In genomic region chr9:93298498-93299417, GRCh38 we compare ENCODE assay signal across 15 cellular contexts.
A peak's percentile ranks its signal among the peaks of the same experiment; 100 is the strongest.
DNase-seq lines count a peak whose midpoint lies in the region; ATAC-seq and TF ChIP-seq lines count a peak whose summit lies in the region.
"Had no signal": no experiment of that assay in that cellular context is flagged by ENCODE, and none has a peak within 500 bp of the region (broad histone marks: within the 10 kb centered on the region; RNA-seq: fewer than 3 reads in every experiment).

No MANE protein-coding gene starts in this region.

- H3K27ac ChIP-seq in WERI-Rb-1, result peak overlapping the region; percentile 94
- no peak overlapping the region for H3K27ac ChIP-seq in suprapubic skin
- H3K27ac ChIP-seq: cardiac muscle cell, upper lobe of left lung had no signal

- DNase-seq in activated CD4-positive, alpha-beta T cell treated with anti-CD3 and anti-CD28 coated beads for 48 hours, result peak; percentile 1
- DNase-seq in activated CD4-positive, alpha-beta T cell treated with anti-CD3 and anti-CD28 coated beads, Interleukin-2, amount 10 ng/mL, durations not matched to agents 24 days and 14 days, result no peak
- peak; percentile 87 for DNase-seq in WERI-Rb-1
- peak; percentile 57 to 68 for DNase-seq in left colon
- peak; percentile 59 to 77 for DNase-seq in suprapubic skin (ENCODE audit: low spot score in 2 of 2)
- DNase-seq in activated effector memory CD4-positive, alpha-beta T cell treated with Interleukin-2 at 50 U/mL for 16 hours, result no peak
- DNase-seq in hypothalamus (lab: John Stamatoyannopoulos, UW), result no peak
- DNase-seq: activated CD4-positive, alpha-beta T cell treated with anti-CD3 and anti-CD28 coated beads, Interleukin-2, amount 10 ng/mL, durations not matched to agents 7 days and 5 days; GF-D8; NCI-H1048 had no signal

- TF ChIP-seq POLR2A in suprapubic skin (IDR thresholded peaks at IDR 0.05), result no peak

- no peaks in the 10 kb centered on the region for H3K27me3 ChIP-seq in WERI-Rb-1 (ENCODE audit: insufficient read depth, low read depth, severe bottlenecking)
- H3K27me3 ChIP-seq in suprapubic skin, result no peaks in the 10 kb centered on the region
- H3K27me3 ChIP-seq: cardiac muscle cell, upper lobe of left lung had no signal

- H3K4me1 Mint-ChIP-seq in activated CD4-positive, alpha-beta T cell treated with anti-CD3 and anti-CD28 coated beads, Interleukin-2, amount 10 ng/mL, durations not matched to agents 24 days and 14 days, result peaks cover 8% of the 10 kb centered on the region

- peak overlapping the region; percentile 7 for H3K4me3 ChIP-seq in WERI-Rb-1 (ENCODE audit: low read depth, low read length)
- H3K4me3 ChIP-seq in suprapubic skin, result no peak overlapping the region
- H3K4me3 ChIP-seq: cardiac muscle cell, upper lobe of left lung had no signal

- H3K4me1 ChIP-seq in suprapubic skin, result peaks cover 18% of the 10 kb centered on the region

- H3K36me3 ChIP-seq in WERI-Rb-1, result peaks cover 3% of the 10 kb centered on the region; the same call in 1 of the 2 replicates
- no peaks in the 10 kb centered on the region for H3K36me3 ChIP-seq in suprapubic skin
- H3K36me3 ChIP-seq: cardiac muscle cell, upper lobe of left lung had no signal

- no peak for TF ChIP-seq CTCF in WERI-Rb-1 (IDR thresholded peaks at IDR 0.05; ENCODE audit: low read depth, low read length)
- no peak for TF ChIP-seq CTCF in suprapubic skin (IDR thresholded peaks at IDR 0.05)

- intact Hi-C loops in activated CD4-positive, alpha-beta T cell treated with anti-CD3 and anti-CD28 coated beads, Interleukin-2, amount 10 ng/mL, durations not matched to agents 24 days and 14 days (cut with micrococcal nuclease), result no loop called here
- intact Hi-C loops in left colon (cut with DNase I, micrococcal nuclease), result no loop called here

- WGBS in suprapubic skin, result 93% methylated on average over 22 of the region's 26 CpGs

- H3K9me3 Mint-ChIP-seq in activated CD4-positive, alpha-beta T cell treated with anti-CD3 and anti-CD28 coated beads, Interleukin-2, amount 10 ng/mL, durations not matched to agents 24 days and 14 days, result no peaks in the 10 kb centered on the region
- H3K9me3 Mint-ChIP-seq: activated CD4-positive, alpha-beta T cell treated with anti-CD3 and anti-CD28 coated beads, Interleukin-2, amount 10 ng/mL, durations not matched to agents 7 days and 5 days; IgD-negative memory B cell had no signal

- ATAC-seq in left colon (peak; percentile 64), HG03460 (IDR thresholded peaks at IDR 0.05; ENCODE audit: unreplicated experiment) (no peak)
- ATAC-seq: HCT116 had no signal

- H3K4me3 Mint-ChIP-seq in activated CD4-positive, alpha-beta T cell treated with anti-CD3 and anti-CD28 coated beads, Interleukin-2, amount 10 ng/mL, durations not matched to agents 24 days and 14 days, result no peak overlapping the region
- H3K4me3 Mint-ChIP-seq: activated CD4-positive, alpha-beta T cell treated with anti-CD3 and anti-CD28 coated beads, Interleukin-2, amount 10 ng/mL, durations not matched to agents 7 days and 5 days; IgD-negative memory B cell had no signal

- no peaks in the 10 kb centered on the region for H3K27me3 Mint-ChIP-seq in activated CD4-positive, alpha-beta T cell treated with anti-CD3 and anti-CD28 coated beads, Interleukin-2, amount 10 ng/mL, durations not matched to agents 24 days and 14 days

- H3K9me3 ChIP-seq in WERI-Rb-1 (ENCODE audit: severe bottlenecking) (no peaks in the 10 kb centered on the region), suprapubic skin (no peaks in the 10 kb centered on the region)
- H3K9me3 ChIP-seq: upper lobe of left lung had no signal

- TF ChIP-seq EP300 in suprapubic skin (IDR thresholded peaks at IDR 0.05), result no peak

- H3K36me3 Mint-ChIP-seq in activated CD4-positive, alpha-beta T cell treated with anti-CD3 and anti-CD28 coated beads, Interleukin-2, amount 10 ng/mL, durations not matched to agents 24 days and 14 days (ENCODE audit: low read depth), result no peaks in the 10 kb centered on the region
- H3K36me3 Mint-ChIP-seq: IgD-negative memory B cell had no signal

- H3K27ac Mint-ChIP-seq in activated CD4-positive, alpha-beta T cell treated with anti-CD3 and anti-CD28 coated beads, Interleukin-2, amount 10 ng/mL, durations not matched to agents 24 days and 14 days, result no peak overlapping the region
- H3K27ac Mint-ChIP-seq: activated CD4-positive, alpha-beta T cell treated with anti-CD3 and anti-CD28 coated beads, Interleukin-2, amount 10 ng/mL, durations not matched to agents 7 days and 5 days; IgD-negative memory B cell had no signal

Comparison
In these comparisons a context has a peak if more than half of its experiments do, and no peak if none do; other contexts are left out.
1. DNase-seq: peak in activated CD4-positive, alpha-beta T cell treated with anti-CD3 and anti-CD28 coated beads for 48 hours (single experiment), WERI-Rb-1 (single experiment), left colon (2 of 2) and suprapubic skin (2 of 2); none in activated CD4-positive, alpha-beta T cell treated with anti-CD3 and anti-CD28 coated beads, Interleukin-2, amount 10 ng/mL, durations not matched to agents 24 days and 14 days (single experiment), activated effector memory CD4-positive, alpha-beta T cell treated with Interleukin-2 at 50 U/mL for 16 hours (single experiment) and hypothalamus (0 of 51).